ENCODE assay signal across 23 cellular contexts in the genomic region with DNA sequence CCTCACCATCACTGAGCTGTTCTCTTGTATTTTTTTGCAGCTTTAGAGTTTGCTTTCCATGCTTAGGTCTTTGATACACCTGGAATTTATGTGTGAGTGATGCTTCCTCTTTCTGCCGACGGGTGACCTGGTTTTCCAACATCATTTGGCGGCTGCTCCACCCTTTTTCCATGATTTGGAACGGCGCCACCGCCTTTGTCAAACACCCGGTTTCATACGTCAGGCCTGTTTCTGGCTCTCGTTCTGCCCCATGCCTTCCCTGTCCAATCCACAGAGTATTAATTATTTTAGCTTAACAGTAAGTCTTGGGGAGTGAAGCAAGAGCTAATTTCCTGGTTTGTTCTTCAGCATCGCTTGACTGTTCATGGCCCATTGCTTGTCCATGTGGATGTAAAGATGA. TPM values are rescaled to one million over a fixed set of nuclear protein-coding genes. Genes with fewer than 3 reads are reported as not detected.
"Had no signal": no experiment of that assay in that cellular context is flagged by ENCODE, and none has a peak within 500 bp of the region (broad histone marks: within the 10 kb centered on the region; RNA-seq: fewer than 3 reads in every experiment).

No MANE protein-coding gene starts in this region.

- FAIRE-seq: pancreas, small intestine had no signal

- DNase-seq: effector CD8-positive, alpha-beta T cell; endodermal cell; foreskin fibroblast; gastrocnemius medialis; heart left ventricle; left cardiac atrium; left lung; mesenchymal stem cell; mucosa of descending colon; naive B cell; pancreas; right lobe of liver; small intestine; stimulated activated CD4-positive, alpha-beta T cell treated with anti-CD3 and anti-CD28 coated beads, Interleukin-15, amount 100 ng/mL, for 24 hours; stimulated activated CD4-positive, alpha-beta T cell treated with anti-CD3 and anti-CD28 coated beads, Interleukin-2, amount 100 ng/mL, for 48 hours; stimulated activated naive B cell treated with anti-CD40 and anti-IgM and Interleukin-4, amounts not matched to agents 10 μg/mL and 1 μg/mL and 100 μg/mL, for 72 hours; stimulated activated naive CD8-positive, alpha-beta T cell treated with anti-CD3 and anti-CD28 coated beads, Interleukin-15, amount 100 ng/mL, for 72 hours; transverse colon; upper lobe of right lung; uterus had no signal

RNA-seq across cellular contexts. Expression of a gene that starts 30.2 kb away (rescaled TPM):
- total RNA-seq: esophagus mucosa, lower leg skin, omental fat pad, right lobe of liver had no signal
